33 cellular contexts compared by ENCODE assay signal in genomic region chr7:81526971-81527370, GRCh38.
"Had no signal": no experiment of that assay in that cellular context is flagged by ENCODE, and none has a peak within 500 bp of the region (broad histone marks: within the 10 kb centered on the region; RNA-seq: fewer than 3 reads in every experiment).

No MANE protein-coding gene starts in this region.

- DNase-seq: Karpas-422, Kasumi-1, MG63, MV-4-11, NCI-H1048, NCI-H1092, NCI-H1092 treated with DMSO at 0.1 percent for 48 hours, NCI-H1105, NCI-H1105 treated with DMSO at 0.1 percent for 48 hours, NCI-H1417, NCI-H1417 treated with DMSO at 0.1 percent for 48 hours, NCI-H1436, NCI-H1436 treated with DMSO at 0.1 percent for 48 hours, NCI-H146, NCI-H1694, NCI-H1694 treated with DMSO at 0.1 percent for 48 hours, NCI-H187, NCI-H187 treated with DMSO at 0.1 percent for 48 hours, NCI-H1930, NCI-H2029, NCI-H2029 treated with DMSO at 0.1 percent for 48 hours, NCI-H2081, NCI-H2081 treated with DMSO at 0.1 percent for 48 hours, NCI-H2107, NCI-H2171, NCI-H2171 treated with DMSO at 0.1 percent for 48 hours, NCI-H2227 treated with DMSO at 0.1 percent for 48 hours, NCI-H226, NCI-H345, NCI-H446, NCI-H446 treated with DMSO at 0.1 percent for 48 hours, NCI-H510A, NCI-H510A treated with DMSO at 0.1 percent for 48 hours had no signal

- H3K4me3 ChIP-seq: MG63 had no signal

- H3K27me3 ChIP-seq: MG63 had no signal

- H3K36me3 ChIP-seq: MG63 had no signal
